10 cellular contexts compared by ENCODE assay signal in the genomic region with DNA sequence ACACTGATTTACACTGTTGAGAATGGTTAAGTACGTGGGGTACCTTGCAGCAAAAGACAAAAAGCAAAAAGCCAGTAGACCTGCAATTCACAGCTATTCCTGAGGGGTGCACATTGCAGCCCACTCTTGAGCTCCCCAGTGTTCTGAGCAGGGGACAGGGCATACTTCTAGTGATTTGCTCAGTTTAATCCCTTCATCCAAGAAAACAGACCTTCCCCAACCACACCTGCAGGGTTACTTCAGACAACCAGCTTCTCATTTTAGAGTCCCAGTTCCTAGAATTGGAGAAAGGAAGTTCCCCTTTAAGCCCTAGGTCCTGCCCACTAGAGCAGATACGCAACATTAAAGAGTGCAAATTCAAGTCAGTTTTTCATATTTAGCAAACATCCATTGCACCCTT.
A peak's percentile ranks its signal among the peaks of the same experiment; 100 is the strongest.
DNase-seq lines count a peak whose midpoint lies in the region; ATAC-seq and TF ChIP-seq lines count a peak whose summit lies in the region.
"Had no signal": no experiment of that assay in that cellular context is flagged by ENCODE, and none has a peak within 500 bp of the region (broad histone marks: within the 10 kb centered on the region; RNA-seq: fewer than 3 reads in every experiment).

No MANE protein-coding gene starts in this region.

- H3K4me3 ChIP-seq in brain microvascular endothelial cell (ENCODE audit: low read depth, low read length) (no peak overlapping the region), retinal pigment epithelial cell (ENCODE audit: low read length) (no peak overlapping the region)

- in situ Hi-C loops in KBM-7 (cut with MboI; ENCODE audit: low pct_unique_long_range_greater_than_20kb, low sequenced_read_pairs) (no loop called here), brain microvascular endothelial cell (cut with HindIII; ENCODE audit: low pct_ligation_motif_present, low sequenced_read_pairs) (no loop called here)

- TF ChIP-seq CTCF in brain microvascular endothelial cell (IDR thresholded peaks at IDR 0.05; ENCODE audit: low read depth, low read length, missing control alignments) (peak; percentile 38), retinal pigment epithelial cell (conservative IDR thresholded peaks at IDR 0.05; ENCODE audit: low read depth, low read length) (peak; percentile 28)

- H3K36me3 ChIP-seq in brain microvascular endothelial cell (replicated peaks), result no peaks in the 10 kb centered on the region

- peak; percentile 32 for DNase-seq in NCI-H2227 (lab: John Stamatoyannopoulos, UW; ENCODE audit: unreplicated experiment)
- DNase-seq in NCI-H2227 treated with DMSO at 0.1 percent for 48 hours (lab: John Stamatoyannopoulos, UW), result no peak
- peak; percentile 74 for DNase-seq in KBM-7
- no peak for DNase-seq in brain microvascular endothelial cell
- no peak for DNase-seq in retinal pigment epithelial cell (ENCODE audit: low read depth)
- DNase-seq in glomerular visceral epithelial cell (ENCODE audit: extremely low spot score), result no peak
- no peak for DNase-seq in NCI-H1930 (lab: John Stamatoyannopoulos, UW)
- DNase-seq: mammary epithelial cell had no signal

- H3K27ac ChIP-seq in brain microvascular endothelial cell, result no peak overlapping the region
- H3K27ac ChIP-seq: KMS-11 had no signal

- ATAC-seq in HG02970 (IDR thresholded peaks at IDR 0.05; ENCODE audit: low FRiP score, unreplicated experiment), result no peak

- no peaks in the 10 kb centered on the region for H3K27me3 ChIP-seq in brain microvascular endothelial cell (replicated peaks)

Comparison
In these comparisons a context has a peak if more than half of its experiments do, and no peak if none do; other contexts are left out.
1. DNase-seq: peak in NCI-H2227 (single experiment) and KBM-7 (single experiment); none in NCI-H2227 treated with DMSO at 0.1 percent for 48 hours (single experiment), brain microvascular endothelial cell (single experiment), retinal pigment epithelial cell (single experiment), glomerular visceral epithelial cell (single experiment) and NCI-H1930 (0 of 2).